1 cellular context compared by ENCODE assay signal in genomic region chr6:17935188-17936149, GRCh38.
TF ChIP-seq lines count a peak whose summit lies in the region.

No MANE protein-coding gene starts in this region.

TF ChIP-seq in HepG2, 621 proteins besides CTCF, POLR2A, EP300 and RAD21:
- TF ChIP-seq PRDM15 (CRISPR knock-in tag; IDR thresholded peaks at IDR 0.05), result no peak
- TF ChIP-seq MAFF (IDR thresholded peaks at IDR 0.05; ENCODE audit: low read depth, low read length), result 0 out of 2 replicates have a peak, but pooled peaks have one; percentile 5
- TF ChIP-seq AKNA (CRISPR knock-in tag; IDR thresholded peaks at IDR 0.05; ENCODE audit: borderline replicate concordance), result no peak
- no peak for TF ChIP-seq ZSCAN20 (CRISPR knock-in tag; IDR thresholded peaks at IDR 0.05; ENCODE audit: borderline replicate concordance)
- no peak for TF ChIP-seq ZNF382 (CRISPR knock-in tag; IDR thresholded peaks at IDR 0.05; ENCODE audit: borderline replicate concordance)
- no peak for TF ChIP-seq FUBP1 (CRISPR knock-in tag; IDR thresholded peaks at IDR 0.05; ENCODE audit: borderline replicate concordance)
- TF ChIP-seq SMAD3 (CRISPR knock-in tag; IDR thresholded peaks at IDR 0.05), result no peak
- no peak for TF ChIP-seq ZNF205 (CRISPR knock-in tag; IDR thresholded peaks at IDR 0.05)
- no peak for TF ChIP-seq NFYB (CRISPR knock-in tag; IDR thresholded peaks at IDR 0.05)
- TF ChIP-seq ZNF747 (CRISPR knock-in tag; IDR thresholded peaks at IDR 0.05; ENCODE audit: borderline replicate concordance), result no peak
- no peak for TF ChIP-seq MXD3 (CRISPR knock-in tag; IDR thresholded peaks at IDR 0.05)
- TF ChIP-seq HOXA5 (CRISPR knock-in tag; IDR thresholded peaks at IDR 0.05), result no peak
- TF ChIP-seq FOXA1 (IDR thresholded peaks at IDR 0.05), result no peak
- TF ChIP-seq FOXA1 (CRISPR knock-in tag; IDR thresholded peaks at IDR 0.05), result no peak
- no peak for TF ChIP-seq CAMTA2 (CRISPR knock-in tag; IDR thresholded peaks at IDR 0.05; ENCODE audit: borderline replicate concordance)
- no peak for TF ChIP-seq SOX5 (CRISPR knock-in tag; IDR thresholded peaks at IDR 0.05; ENCODE audit: borderline replicate concordance)
- TF ChIP-seq RBM22 (optimal IDR thresholded peaks at IDR 0.05; ENCODE audit: low read length), result peak; percentile 75
- no peak for TF ChIP-seq HNF1A (IDR thresholded peaks at IDR 0.05; ENCODE audit: low read depth)
- TF ChIP-seq HNF1A (CRISPR knock-in tag; IDR thresholded peaks at IDR 0.05; ENCODE audit: borderline replicate concordance), result no peak
- no peak for TF ChIP-seq IRF2 (CRISPR knock-in tag; IDR thresholded peaks at IDR 0.05)
- TF ChIP-seq ARID2 (CRISPR knock-in tag; IDR thresholded peaks at IDR 0.05; ENCODE audit: borderline replicate concordance), result no peak
- TF ChIP-seq ZMYM2 (CRISPR knock-in tag; IDR thresholded peaks at IDR 0.05), result 0 out of 2 replicates have a peak, but pooled peaks have one; percentile 1
